ENCODE assay signal across 8 cellular contexts in genomic region chr1:169670244-169670643, GRCh38. TPM values are rescaled to one million over a fixed set of nuclear protein-coding genes. Genes with fewer than 3 reads are reported as not detected.
"Had no signal": no experiment of that assay in that cellular context is flagged by ENCODE, and none has a peak within 500 bp of the region (broad histone marks: within the 10 kb centered on the region; RNA-seq: fewer than 3 reads in every experiment).

No MANE protein-coding gene starts in this region.

RNA-seq across cellular contexts. Expression of gene SELP, which starts 40.3 kb away (rescaled TPM):
- total RNA-seq: astrocyte, fibroblast of lung, fibroblast of villous mesenchyme, myocyte, smooth muscle cell had no signal
- polyA plus RNA-seq: fibroblast of lung, hepatocyte, SK-N-SH, smooth muscle cell had no signal

RNA-seq across cellular contexts. Expression of gene SELL, which starts 41.2 kb away (rescaled TPM):
- total RNA-seq: fibroblast of villous mesenchyme, myocyte, vagina had no signal
